ENCODE assay signal across 8 cellular contexts in genomic region chr10:61943699-61944444, GRCh38. TPM values are rescaled to one million over a fixed set of nuclear protein-coding genes. Genes with fewer than 3 reads are reported as not detected.
DNase-seq lines count a peak whose midpoint lies in the region; ATAC-seq and TF ChIP-seq lines count a peak whose summit lies in the region.

No MANE protein-coding gene starts in this region.

- H3K36me3 ChIP-seq in heart right ventricle = peaks cover 0 to 45% (median 0%) of the 10 kb centered on the region in 9 donors

- H3K4me3 ChIP-seq in heart right ventricle = peak overlapping the region in 5 of 10 donors; percentile 6 to 29 (median 13)

- H3K36me3 Mint-ChIP-seq in activated naive CD4-positive, alpha-beta T cell treated with anti-CD3 and anti-CD28 coated beads for 36 hours (ENCODE audit: low read depth) = peaks cover 83% of the 10 kb centered on the region
- H3K36me3 Mint-ChIP-seq in stimulated activated effector memory CD8-positive, alpha-beta T cell treated with anti-CD3 and anti-CD28 coated beads, Interleukin-12 subunit alpha, Interleukin-12 subunit beta, amount 100 ng/mL, for 72 hours = peaks cover 91% of the 10 kb centered on the region

- ATAC-seq in HG03280 (IDR thresholded peaks at IDR 0.05; ENCODE audit: unreplicated experiment) = peak; percentile 38
- ATAC-seq in heart right ventricle = peak in 6 of 8 donors; percentile 57 to 77 (median 72)
- peak; percentile 92 for ATAC-seq in stimulated activated effector memory CD8-positive, alpha-beta T cell treated with anti-CD3 and anti-CD28 coated beads, Interleukin-12 subunit alpha, Interleukin-12 subunit beta, amount 100 ng/mL, for 72 hours

- intact Hi-C loops in activated naive CD4-positive, alpha-beta T cell treated with anti-CD3 and anti-CD28 coated beads for 36 hours (cut with micrococcal nuclease) = loop anchor here (1.0 to 2.0 kb wide), 12 partner anchors 21 to 873 kb away; partner anchors contain the start of gene EGR2
- intact Hi-C loops in heart right ventricle (cut with DNase I) = loop anchor here in 1 of 10 donors (2.0 to 5.0 kb wide), 2 partner anchors 29 to 42 kb away; partner anchors contain the start of gene ARID5B

- H3K4me1 ChIP-seq in heart right ventricle = peaks cover 0 to 67% (median 18%) of the 10 kb centered on the region in 9 donors

- H3K4me1 Mint-ChIP-seq in activated naive CD4-positive, alpha-beta T cell treated with anti-CD3 and anti-CD28 coated beads for 36 hours (ENCODE audit: low read depth) = peaks cover 71% of the 10 kb centered on the region
- peaks cover 43% of the 10 kb centered on the region for H3K4me1 Mint-ChIP-seq in stimulated activated effector memory CD8-positive, alpha-beta T cell treated with anti-CD3 and anti-CD28 coated beads, Interleukin-12 subunit alpha, Interleukin-12 subunit beta, amount 100 ng/mL, for 72 hours

- H3K27me3 Mint-ChIP-seq in activated naive CD4-positive, alpha-beta T cell treated with anti-CD3 and anti-CD28 coated beads for 36 hours (ENCODE audit: low read depth) = no peaks in the 10 kb centered on the region

- DNase-seq in stimulated activated CD4-positive, alpha-beta T cell treated with anti-CD3 and anti-CD28 coated beads, Interleukin-1b, Interleukin-23, amount 100 ng/mL, for 48 hours = peak; percentile 43
- DNase-seq in stimulated activated CD4-positive, alpha-beta T cell treated with anti-CD3 and anti-CD28 coated beads, Interleukin-2, amount 100 ng/mL, for 48 hours = no peak
- peak; percentile 47 for DNase-seq in activated naive CD4-positive, alpha-beta T cell treated with anti-CD3 and anti-CD28 coated beads for 36 hours
- DNase-seq in heart right ventricle (no peak), RPMI8226 (no peak), NCI-H1694 treated with DMSO at 0.1 percent for 48 hours (lab: John Stamatoyannopoulos, UW) (no peak)
- no peak for DNase-seq in stimulated activated effector memory CD8-positive, alpha-beta T cell treated with anti-CD3 and anti-CD28 coated beads, Interleukin-12 subunit alpha, Interleukin-12 subunit beta, amount 100 ng/mL, for 72 hours (ENCODE audit: low spot score in 2 of 2)

- H3K27ac Mint-ChIP-seq in activated naive CD4-positive, alpha-beta T cell treated with anti-CD3 and anti-CD28 coated beads for 36 hours = peak overlapping the region; percentile 98
- H3K27ac Mint-ChIP-seq in stimulated activated effector memory CD8-positive, alpha-beta T cell treated with anti-CD3 and anti-CD28 coated beads, Interleukin-12 subunit alpha, Interleukin-12 subunit beta, amount 100 ng/mL, for 72 hours = peak overlapping the region; percentile 86

- peak overlapping the region in 9 of 10 donors; percentile 23 to 88 (median 64) for H3K27ac ChIP-seq in heart right ventricle

- no peaks in the 10 kb centered on the region for H3K27me3 ChIP-seq in heart right ventricle

- TF ChIP-seq CTCF in heart right ventricle (IDR thresholded peaks at IDR 0.05) = peak in 5 of 9 donors; percentile 8 to 48 (median 33)

- no peaks in the 10 kb centered on the region for H3K9me3 Mint-ChIP-seq in activated naive CD4-positive, alpha-beta T cell treated with anti-CD3 and anti-CD28 coated beads for 36 hours
- H3K9me3 Mint-ChIP-seq in stimulated activated effector memory CD8-positive, alpha-beta T cell treated with anti-CD3 and anti-CD28 coated beads, Interleukin-12 subunit alpha, Interleukin-12 subunit beta, amount 100 ng/mL, for 72 hours = no peaks in the 10 kb centered on the region

- CTCF ChIA-PET in activated naive CD4-positive, alpha-beta T cell treated with anti-CD3 and anti-CD28 coated beads for 36 hours (lab: Charles Lee) = interaction anchor here (0.5 to 2.0 kb wide), 13 partner anchors 18 to 923 kb away, joined by 3 to 8 read pairs (median 4); partner anchors contain the start of gene ARID5B

- H3K4me3 Mint-ChIP-seq in activated naive CD4-positive, alpha-beta T cell treated with anti-CD3 and anti-CD28 coated beads for 36 hours = peak overlapping the region; percentile 62
- peak overlapping the region; percentile 64 for H3K4me3 Mint-ChIP-seq in stimulated activated effector memory CD8-positive, alpha-beta T cell treated with anti-CD3 and anti-CD28 coated beads, Interleukin-12 subunit alpha, Interleukin-12 subunit beta, amount 100 ng/mL, for 72 hours

- H3K9me3 ChIP-seq in heart right ventricle = no peaks in the 10 kb centered on the region

RNA-seq across cellular contexts. Expression of gene ARID5B, which starts 42.4 kb away (rescaled TPM):
- 10 to 100 TPM; 86.3 to 87.1 TPM for total RNA-seq in activated naive CD4-positive, alpha-beta T cell treated with anti-CD3 and anti-CD28 coated beads for 36 hours
- 100 to 1,000 TPM in 1 of 10 donors, 10 to 100 TPM in 9; 12.9 to 108 (median 26.5) TPM for total RNA-seq in heart right ventricle
- 1 to 10 TPM; 5.3 to 5.8 TPM for polyA plus RNA-seq in heart right ventricle

Comparison
In these comparisons a context has a peak if more than half of its experiments do, and no peak if none do; other contexts are left out.
1. DNase-seq: peak in stimulated activated CD4-positive, alpha-beta T cell treated with anti-CD3 and anti-CD28 coated beads, Interleukin-1b, Interleukin-23, amount 100 ng/mL, for 48 hours (single experiment) and activated naive CD4-positive, alpha-beta T cell treated with anti-CD3 and anti-CD28 coated beads for 36 hours (single experiment); none in stimulated activated CD4-positive, alpha-beta T cell treated with anti-CD3 and anti-CD28 coated beads, Interleukin-2, amount 100 ng/mL, for 48 hours (0 of 2), heart right ventricle (0 of 2), stimulated activated effector memory CD8-positive, alpha-beta T cell treated with anti-CD3 and anti-CD28 coated beads, Interleukin-12 subunit alpha, Interleukin-12 subunit beta, amount 100 ng/mL, for 72 hours (0 of 2), RPMI8226 (single experiment) and NCI-H1694 treated with DMSO at 0.1 percent for 48 hours (single experiment).
2. ATAC-seq: peak in every context shown above with its lines; median percentile 92 in stimulated activated effector memory CD8-positive, alpha-beta T cell treated with anti-CD3 and anti-CD28 coated beads, Interleukin-12 subunit alpha, Interleukin-12 subunit beta, amount 100 ng/mL, for 72 hours; 72 in heart right ventricle; 38 in HG03280.